ENCODE assay signal across 8 cellular contexts in genomic region chr2:25674003-25674362, GRCh38. TPM values are rescaled to one million over a fixed set of nuclear protein-coding genes. Genes with fewer than 3 reads are reported as not detected.
DNase-seq lines count a peak whose midpoint lies in the region; ATAC-seq and TF ChIP-seq lines count a peak whose summit lies in the region.

No MANE protein-coding gene starts in this region.

- peak overlapping the region; percentile 76 to 95 (median 92) for H3K4me3 ChIP-seq in BLaER1 treated with 17β-estradiol and CSF1 and Interleukin-3, amounts not matched to agents 10 nM and 100 nM
- peak overlapping the region; percentile 80 for H3K4me3 ChIP-seq in Loucy (ENCODE audit: low read length, poor library complexity, severe bottlenecking)
- peak overlapping the region; percentile 49 for H3K4me3 ChIP-seq in ectodermal cell (ENCODE audit: insufficient read depth, low read depth, low read length)
- peak overlapping the region; percentile 47 for H3K4me3 ChIP-seq in neuron (ENCODE audit: low read length)

- no peaks in the 10 kb centered on the region for H3F3A ChIP-seq in Loucy (ENCODE audit: low read depth)

- H3K4me2 ChIP-seq in BLaER1 treated with 17β-estradiol and CSF1 and Interleukin-3, amounts not matched to agents 10 nM and 100 nM, result peak overlapping the region; percentile 87 to 96 (median 90)
- H3K4me2 ChIP-seq in Loucy (ENCODE audit: low read depth, low read length, poor library complexity, severe bottlenecking), result peak overlapping the region; percentile 89

- no peaks in the 10 kb centered on the region for H3K9me3 ChIP-seq in BLaER1 treated with 17β-estradiol and CSF1 and Interleukin-3, amounts not matched to agents 10 nM and 100 nM (replicated peaks in 1 of 11)
- H3K9me3 ChIP-seq in Loucy (ENCODE audit: insufficient read depth, low read depth, low read length), result no peaks in the 10 kb centered on the region
- no peaks in the 10 kb centered on the region for H3K9me3 ChIP-seq in ectodermal cell (ENCODE audit: control insufficient read depth, low read length)
- H3K9me3 ChIP-seq in neuron (ENCODE audit: low read length), result no peaks in the 10 kb centered on the region

- peaks cover 20 to 34% (median 25%) of the 10 kb centered on the region in 10 experiments for H3K4me1 ChIP-seq in BLaER1 treated with 17β-estradiol and CSF1 and Interleukin-3, amounts not matched to agents 10 nM and 100 nM
- peaks cover 29% of the 10 kb centered on the region for H3K4me1 ChIP-seq in Loucy (ENCODE audit: insufficient read depth, low read length, poor library complexity, severe bottlenecking)
- peaks cover 19% of the 10 kb centered on the region for H3K4me1 ChIP-seq in ectodermal cell (ENCODE audit: control insufficient read depth, insufficient read depth, low read length)
- peaks cover 11% of the 10 kb centered on the region for H3K4me1 ChIP-seq in neuron (ENCODE audit: insufficient read depth, low read length)

- no peak for ATAC-seq in GM19467 (IDR thresholded peaks at IDR 0.05; ENCODE audit: unreplicated experiment)

- H3K36me3 ChIP-seq in BLaER1 treated with 17β-estradiol and CSF1 and Interleukin-3, amounts not matched to agents 10 nM and 100 nM, result no peaks in the 10 kb centered on the region
- H3K36me3 ChIP-seq in Loucy (ENCODE audit: insufficient read depth, low read length) (no peaks in the 10 kb centered on the region), ectodermal cell (ENCODE audit: control insufficient read depth, insufficient read depth, low read length) (no peaks in the 10 kb centered on the region), neuron (ENCODE audit: insufficient read depth, low read length) (no peaks in the 10 kb centered on the region)

- H2AFZ ChIP-seq in Loucy (ENCODE audit: low read length), result peak overlapping the region; percentile 100
- H2AFZ ChIP-seq in neuron (ENCODE audit: low read depth, low read length), result peak overlapping the region; percentile 84

- peak overlapping the region; percentile 32 to 94 (median 77); a peak in 19 of 22 replicates for H3K9ac ChIP-seq in BLaER1 treated with 17β-estradiol and CSF1 and Interleukin-3, amounts not matched to agents 10 nM and 100 nM
- H3K9ac ChIP-seq in Loucy (ENCODE audit: low read depth, low read length, poor library complexity, severe bottlenecking), result peak overlapping the region; percentile 79

- H3K79me2 ChIP-seq in Loucy (ENCODE audit: insufficient read depth, low read length), result peaks cover 27% of the 10 kb centered on the region

- no peaks in the 10 kb centered on the region for H3K9me2 ChIP-seq in Loucy (replicated peaks; ENCODE audit: low read depth, low read length)

- peak overlapping the region in 9 of 11 experiments; percentile 49 to 78 (median 70); a peak in 17 of 22 replicates for H3K27ac ChIP-seq in BLaER1 treated with 17β-estradiol and CSF1 and Interleukin-3, amounts not matched to agents 10 nM and 100 nM
- H3K27ac ChIP-seq in ectodermal cell (ENCODE audit: insufficient read depth, low read depth, low read length, poor library complexity, severe bottlenecking), result no peak overlapping the region

- no peak for TF ChIP-seq CTCF in Loucy (conservative IDR thresholded peaks at IDR 0.05; ENCODE audit: low read length)

- no peaks in the 10 kb centered on the region for H3K27me3 ChIP-seq in BLaER1 treated with 17β-estradiol and CSF1 and Interleukin-3, amounts not matched to agents 10 nM and 100 nM
- H3K27me3 ChIP-seq in Loucy (ENCODE audit: insufficient read depth, low read length, poor library complexity, severe bottlenecking), result no peaks in the 10 kb centered on the region
- peaks cover 30% of the 10 kb centered on the region for H3K27me3 ChIP-seq in ectodermal cell (ENCODE audit: control insufficient read depth, insufficient read depth, low read length, poor library complexity, severe bottlenecking)
- no peaks in the 10 kb centered on the region for H3K27me3 ChIP-seq in neuron (ENCODE audit: insufficient read depth, low read length)

- DNase-seq in NCI-H1694 treated with DMSO at 0.1 percent for 48 hours (lab: John Stamatoyannopoulos, UW) (no peak), RKO (ENCODE audit: low spot score) (no peak), UCSD-AML1 (lab: John Stamatoyannopoulos, UW; ENCODE audit: unreplicated experiment) (no peak)

- H4K20me1 ChIP-seq in BLaER1 treated with 17β-estradiol and CSF1 and Interleukin-3, amounts not matched to agents 10 nM and 100 nM, result peaks cover 0 to 32% (median 0%) of the 10 kb centered on the region in 11 experiments; a peak in 6 of 22 replicates
- H4K20me1 ChIP-seq in Loucy (ENCODE audit: insufficient read depth, low read length, poor library complexity, severe bottlenecking), result peaks cover 7% of the 10 kb centered on the region

- 25 to 26% methylated on average over 18 of the region's 18 CpGs for WGBS in ectodermal cell, 2 experiments

RNA-seq across cellular contexts. Expression of gene DTNB, which starts 0.6 kb away (rescaled TPM):
- 40.8 TPM for polyA plus RNA-seq in ectodermal cell (2013, experiment 1 of 4)
- 40.7 TPM for polyA plus RNA-seq in ectodermal cell (2013, experiment 2 of 4)
- 29.3 TPM for polyA plus RNA-seq in ectodermal cell (2013, experiment 3 of 4)
- 40.8 TPM for polyA plus RNA-seq in ectodermal cell (2013, experiment 4 of 4)
